ENCODE assay signal across 16 cellular contexts in the genomic region with DNA sequence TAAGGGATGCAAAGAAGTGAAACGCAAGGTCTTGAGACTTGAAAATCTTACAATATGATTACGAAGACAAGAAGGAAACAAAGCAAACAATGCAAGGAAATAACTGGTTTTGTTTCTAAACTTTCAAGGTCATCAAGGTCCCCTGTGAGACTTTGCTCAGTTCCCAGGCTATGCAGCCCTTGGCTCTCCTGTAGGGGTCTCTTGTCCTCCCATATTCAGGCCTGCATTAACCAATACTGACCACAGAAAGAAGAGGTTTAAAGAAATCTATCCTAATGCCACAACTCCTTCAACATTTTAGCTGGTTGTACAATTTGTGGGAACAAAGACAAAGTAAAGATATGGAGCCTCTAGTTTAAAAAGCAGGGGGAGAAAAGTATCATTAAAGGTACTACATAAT.
DNase-seq lines count a peak whose midpoint lies in the region; ATAC-seq, FAIRE-seq and TF ChIP-seq lines count a peak whose summit lies in the region.
"Had no signal": no experiment of that assay in that cellular context is flagged by ENCODE, and none has a peak within 500 bp of the region (broad histone marks: within the 10 kb centered on the region; RNA-seq: fewer than 3 reads in every experiment).

No MANE protein-coding gene starts in this region.

- peaks cover 0 to under 1% of the 10 kb centered on the region in 2 experiments; a peak in 1 of 5 replicates for H3K9me3 Mint-ChIP-seq in H9

- TF ChIP-seq EP300 in H1 (IDR thresholded peaks at IDR 0.05; ENCODE audit: borderline replicate concordance in 1 of 2, low read depth in 2 of 2, low read length in 2 of 2), result no peak

- no peak; a peak in 1 of 4 replicates for TF ChIP-seq RAD21 in H1 (IDR thresholded peaks at IDR 0.05 in 1 of 2, conservative IDR thresholded peaks at IDR 0.05 in 1 of 2; ENCODE audit: low read depth in 2 of 2, low read length in 2 of 2)

- H2BK12ac ChIP-seq in H9 (ENCODE audit: insufficient read length, low read depth, low read length) (no peak overlapping the region), H1 (ENCODE audit: low read depth, low read length) (no peak overlapping the region)

- no peak overlapping the region for H2BK15ac ChIP-seq in H9 (ENCODE audit: low read depth, low read length)
- no peak overlapping the region for H2BK15ac ChIP-seq in H1 (ENCODE audit: low read length)
- no peak overlapping the region for H2BK15ac ChIP-seq in mesendoderm (replicated peaks; ENCODE audit: low read depth)

- H2BK20ac ChIP-seq in H9 (ENCODE audit: low read depth, low read length, poor library complexity, severe bottlenecking), result no peak overlapping the region
- no peak overlapping the region for H2BK20ac ChIP-seq in H1 (ENCODE audit: low read length)

- H3K14ac ChIP-seq in H9 (ENCODE audit: insufficient read depth, low read length), result no peak overlapping the region
- H3K14ac ChIP-seq in H1 (ENCODE audit: insufficient read length), result no peak overlapping the region

- H3K23ac ChIP-seq in H9 (ENCODE audit: insufficient read length, low read depth, low read length), result no peak overlapping the region
- no peak overlapping the region for H3K23ac ChIP-seq in H1 (ENCODE audit: insufficient read length)
- no peak overlapping the region for H3K23ac ChIP-seq in mesendoderm (ENCODE audit: low read length)

- no peaks in the 10 kb centered on the region for H3K79me1 ChIP-seq in H9 (ENCODE audit: insufficient read depth, low read depth, low read length, poor library complexity, severe bottlenecking)
- H3K79me1 ChIP-seq in H1 (ENCODE audit: low read depth, low read length), result no peaks in the 10 kb centered on the region
- no peaks in the 10 kb centered on the region for H3K79me1 ChIP-seq in mesendoderm (ENCODE audit: low read length)

- H3K4ac ChIP-seq in H9 (ENCODE audit: low read depth, low read length) (no peak overlapping the region), H1 (replicated peaks; ENCODE audit: insufficient read length, low read depth, low read length) (no peak overlapping the region), mesendoderm (ENCODE audit: low read depth, low read length) (no peak overlapping the region)

- H3K18ac ChIP-seq in H9 (ENCODE audit: insufficient read length, low read depth, low read length) (no peak overlapping the region), H1 (ENCODE audit: extremely low read depth, low read length) (no peak overlapping the region), mesendoderm (ENCODE audit: low read length) (no peak overlapping the region)

- no peaks in the 10 kb centered on the region for H3K27me3 Mint-ChIP-seq in H9 (ENCODE audit: low read depth)
- H3K27me3 Mint-ChIP-seq: CD4-positive, alpha-beta memory T cell had no signal

- H3K36me3 ChIP-seq in H1 (ENCODE audit: control insufficient read depth in 2 of 4, insufficient read depth in 4 of 4, low read length in 3 of 4) (no peaks in the 10 kb centered on the region), mesendoderm (ENCODE audit: control insufficient read depth, insufficient read depth, low read length) (no peaks in the 10 kb centered on the region)

- DNase-seq in H9 (no peak), H1 (ENCODE audit: low read depth in 1 of 2, low spot score in 2 of 2) (no peak), mesendoderm (peak; percentile 4), RCC 7860 (ENCODE audit: low spot score) (no peak), GM19239 (ENCODE audit: insufficient read length, low spot score) (no peak)
- DNase-seq: C1 segment of cervical spinal cord; Calu3; CD4-positive, alpha-beta memory T cell; COR-L47; DMS53; DMS79 treated with DMSO at 0.1 percent for 48 hours; GF-D8; HCEC 1CT had no signal

- POLR2A ChIA-PET in H1 (lab: Charles Lee; ENCODE audit: partially characterized antibody), result no interaction called here

- no peaks in the 10 kb centered on the region for H3K36me3 Mint-ChIP-seq in H9 (ENCODE audit: insufficient read depth in 1 of 3, low read depth in 3 of 3)
- H3K36me3 Mint-ChIP-seq: CD4-positive, alpha-beta memory T cell had no signal

- H3K9me3 ChIP-seq in H9 (ENCODE audit: control insufficient read depth, low read depth, low read length), result no peaks in the 10 kb centered on the region
- no peaks in the 10 kb centered on the region for H3K9me3 ChIP-seq in H1 (ENCODE audit: insufficient read depth in 2 of 2, low read depth in 1 of 2, low read length in 1 of 2)

- H2BK5ac ChIP-seq in H9 (ENCODE audit: insufficient read length, low read length) (no peak overlapping the region), H1 (ENCODE audit: low read depth, low read length) (no peak overlapping the region), mesendoderm (ENCODE audit: low read length) (no peak overlapping the region)

- CTCF ChIA-PET in H1 (lab: Charles Lee; ENCODE audit: partially characterized antibody), result interaction anchor here (1.0 kb wide), 1 partner anchor 8 kb away, joined by 3 read pairs; no protein-coding TSS in a partner anchor

- no peak overlapping the region for H3K9ac ChIP-seq in H9 (ENCODE audit: extremely low read depth, insufficient read length, low read length)
- no peak overlapping the region for H3K9ac ChIP-seq in H1 (replicated peaks in 1 of 4; ENCODE audit: extremely low read depth in 1 of 4, low read depth in 3 of 4, low read length in 3 of 4)
- no peak overlapping the region for H3K9ac ChIP-seq in mesendoderm (ENCODE audit: low read length)

- no peak overlapping the region for H3K56ac ChIP-seq in H9 (ENCODE audit: insufficient read length, low read depth, low read length)
- H3K56ac ChIP-seq in H1 (replicated peaks; ENCODE audit: insufficient read length, low read depth, low read length), result no peak overlapping the region
- H3K56ac ChIP-seq in mesendoderm (ENCODE audit: low read length), result no peak overlapping the region

- WGBS in H9 (ENCODE audit: extremely low coverage, insufficient read length, low lambda C conversion rate), result no CpG with 5 or more reads among the region's 2 CpGs
- 100% methylated on average over 2 of the region's 2 CpGs; no CpG with 5 or more reads in 1 of the 2 experiments for WGBS in H1 (ENCODE audit: extremely low coverage in 1 of 2, insufficient coverage in 1 of 2, insufficient read length in 1 of 2, insufficient replicate concordance in 2 of 2, low coverage in 1 of 2, low lambda C conversion rate in 2 of 2, missing lambda C conversion rate in 1 of 2), 2 experiments
- no CpG with 5 or more reads among the region's 2 CpGs for WGBS in mesendoderm (ENCODE audit: extremely low coverage, insufficient coverage, low lambda C conversion rate)

- H4K20me1 ChIP-seq in H9 (ENCODE audit: control insufficient read depth, insufficient read depth, insufficient read length) (no peaks in the 10 kb centered on the region), H1 (replicated peaks in 1 of 2; ENCODE audit: control insufficient read depth in 1 of 2, insufficient read depth in 2 of 2, low read length in 2 of 2) (no peaks in the 10 kb centered on the region)

- H3K4me1 Mint-ChIP-seq in H9, result peaks cover 7 to 10% of the 10 kb centered on the region in 2 experiments
- H3K4me1 Mint-ChIP-seq: CD4-positive, alpha-beta memory T cell had no signal

- H2AK5ac ChIP-seq in H9 (ENCODE audit: insufficient read length, low read length) (no peak overlapping the region), H1 (ENCODE audit: low read depth, low read length) (no peak overlapping the region), mesendoderm (ENCODE audit: low read length) (no peak overlapping the region)

- H3K23me2 ChIP-seq in H9 (ENCODE audit: insufficient read length, low read depth, low read length, poor library complexity, severe bottlenecking) (no peaks in the 10 kb centered on the region), H1 (ENCODE audit: low read depth, low read length) (no peaks in the 10 kb centered on the region)

- no peak overlapping the region for H3K4me3 Mint-ChIP-seq in H9
- H3K4me3 Mint-ChIP-seq: CD4-positive, alpha-beta memory T cell had no signal

- TF ChIP-seq POLR2A in H1 (IDR thresholded peaks at IDR 0.05; ENCODE audit: control extremely low read depth in 1 of 2, low read depth in 2 of 2, low read length in 2 of 2), result no peak

- no peaks in the 10 kb centered on the region for H3K27me3 ChIP-seq in H9 (ENCODE audit: insufficient read depth, low read length)
- H3K27me3 ChIP-seq in H1 (replicated peaks in 1 of 4; ENCODE audit: control insufficient read depth in 3 of 4, extremely low read depth in 1 of 4, insufficient read depth in 3 of 4, low read length in 3 of 4), result no peaks in the 10 kb centered on the region
- H3K27me3 ChIP-seq in mesendoderm (ENCODE audit: insufficient read depth, low read length, poor library complexity), result no peaks in the 10 kb centered on the region

- no peak for ATAC-seq in HG03378 (IDR thresholded peaks at IDR 0.05; ENCODE audit: unreplicated experiment)

- H4K91ac ChIP-seq in H9 (ENCODE audit: insufficient read length, low read depth, low read length) (no peak overlapping the region), H1 (replicated peaks; ENCODE audit: insufficient read length, low read length) (no peak overlapping the region)

- H3K27ac ChIP-seq in H9 (ENCODE audit: insufficient read length, low read depth, low read length) (no peak overlapping the region), H1 (ENCODE audit: low read depth, low read length) (no peak overlapping the region), mesendoderm (ENCODE audit: low read depth, low read length) (no peak overlapping the region)

- H2BK120ac ChIP-seq in H9 (ENCODE audit: low read depth, low read length, poor library complexity, severe bottlenecking), result no peak overlapping the region
- H2BK120ac ChIP-seq in H1 (replicated peaks; ENCODE audit: low read depth, low read length), result no peak overlapping the region
- H2BK120ac ChIP-seq in mesendoderm (ENCODE audit: low read depth, low read length), result no peak overlapping the region

- H4K5ac ChIP-seq in H9 (ENCODE audit: insufficient read length, low read depth, low read length) (no peak overlapping the region), H1 (ENCODE audit: insufficient read length, low read depth, low read length) (no peak overlapping the region), mesendoderm (ENCODE audit: low read length) (no peak overlapping the region)

- no peak overlapping the region for H3T11ph ChIP-seq in H9 (ENCODE audit: low read length)

- H2AFZ ChIP-seq in H9 (ENCODE audit: low read length) (no peak overlapping the region), H1 (ENCODE audit: low read length) (no peak overlapping the region)

- FAIRE-seq in H1 (lab: Jason Lieb, UNC), result no peak
- FAIRE-seq in RCC 7860 (lab: Jason Lieb, UNC), result no peak
- no peak for FAIRE-seq in GM19239 (lab: Jason Lieb, UNC)
- FAIRE-seq: GM12891, GM18507 had no signal

- H4K8ac ChIP-seq in H9 (replicated peaks; ENCODE audit: insufficient read length, low read depth, low read length) (no peak overlapping the region), H1 (ENCODE audit: extremely low read depth, insufficient read depth, low read length) (no peak overlapping the region), mesendoderm (ENCODE audit: low read depth, low read length) (no peak overlapping the region)

- TF ChIP-seq CTCF in H9 (conservative IDR thresholded peaks at IDR 0.05) (peak; percentile 49), H1 (IDR thresholded peaks at IDR 0.05; ENCODE audit: control extremely low read depth in 1 of 3, insufficient read depth in 1 of 3, low read depth in 1 of 3, low read length in 3 of 3) (peak in 2 of 3 experiments; percentile 9 to 12; a peak in 1 of 4 replicates)

- H3K4me2 ChIP-seq in H9 (ENCODE audit: insufficient read depth, insufficient read length, low read length), result no peak overlapping the region
- no peak overlapping the region for H3K4me2 ChIP-seq in H1 (ENCODE audit: insufficient read depth in 1 of 2, low read depth in 2 of 2, low read length in 2 of 2)
- no peak overlapping the region for H3K4me2 ChIP-seq in mesendoderm (ENCODE audit: low read length)

- H3K27ac Mint-ChIP-seq in H9, result no peak overlapping the region
- H3K27ac Mint-ChIP-seq: CD4-positive, alpha-beta memory T cell had no signal

- H3K4me3 ChIP-seq in H1 (ENCODE audit: extremely low read depth in 1 of 4, insufficient read depth in 2 of 4, low read depth in 3 of 4, low read length in 4 of 4) (no peak overlapping the region), mesendoderm (ENCODE audit: low read length) (no peak overlapping the region)

- H3K4me1 ChIP-seq in H9 (ENCODE audit: insufficient read depth, low read length) (no peaks in the 10 kb centered on the region; the same call in 1 of the 2 replicates), H1 (replicated peaks in 1 of 4; ENCODE audit: control insufficient read depth in 3 of 4, insufficient read depth in 4 of 4, low read length in 3 of 4) (peaks cover 0 to 3% (median 0%) of the 10 kb centered on the region in 4 experiments; a peak in 2 of 7 replicates), mesendoderm (ENCODE audit: control insufficient read depth, low read depth, low read length) (no peaks in the 10 kb centered on the region)

- H3K79me2 ChIP-seq in H9 (ENCODE audit: insufficient read depth, low read length) (no peaks in the 10 kb centered on the region), H1 (ENCODE audit: control insufficient read depth in 1 of 2, insufficient read depth in 2 of 2, low read length in 2 of 2) (no peaks in the 10 kb centered on the region), mesendoderm (ENCODE audit: control insufficient read depth, insufficient read depth, low read length) (no peaks in the 10 kb centered on the region)
